In the genomic region with DNA sequence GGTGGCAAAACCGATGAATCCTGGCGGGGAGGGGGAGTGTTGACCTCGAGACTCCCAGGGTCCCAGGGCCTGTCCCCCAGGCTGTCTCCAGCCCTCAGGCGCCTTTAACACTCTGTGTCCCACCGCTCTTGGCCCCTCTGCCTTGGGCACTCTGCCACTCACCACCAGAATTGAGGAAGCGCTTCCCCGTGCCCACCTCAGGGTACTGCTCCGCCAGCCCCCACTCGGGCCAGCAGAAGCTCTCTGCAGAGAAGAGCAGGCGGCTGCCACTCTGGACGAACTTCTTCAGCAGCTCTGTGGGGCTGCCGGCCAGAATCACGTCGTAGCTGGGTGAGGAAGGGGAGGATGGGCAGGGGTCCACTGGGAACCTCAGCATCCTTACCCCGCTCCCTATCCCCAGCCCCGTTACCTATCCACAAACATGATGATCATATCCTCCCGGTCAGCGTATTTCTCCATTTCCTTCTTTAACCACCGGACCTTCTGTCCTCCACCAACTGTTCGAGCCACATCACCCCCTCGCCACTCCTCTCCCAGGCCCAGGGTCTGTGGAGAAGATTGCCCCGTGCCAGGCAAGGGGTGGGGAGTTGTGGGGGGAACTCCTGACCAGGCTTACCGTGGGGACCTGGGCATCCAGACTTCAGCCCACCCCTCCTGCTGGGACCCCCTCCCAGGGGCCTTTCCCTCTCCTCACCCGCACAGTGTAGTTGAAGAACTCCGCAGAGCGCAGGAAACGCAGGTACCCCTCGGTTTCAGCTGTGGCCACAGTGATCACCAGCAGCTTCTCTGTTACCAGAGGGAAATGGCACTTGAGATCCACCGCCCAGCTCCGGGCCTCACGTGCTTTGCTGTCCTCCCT, we compare ENCODE assay signal across 1 cellular context.
TF ChIP-seq lines count a peak whose summit lies in the region.

No MANE protein-coding gene starts in this region.

TF ChIP-seq in GM23338, 12 proteins besides CTCF, POLR2A, EP300 and RAD21:
- TF ChIP-seq ZNF114 (CRISPR knock-in tag; IDR thresholded peaks at IDR 0.05) = no peak
